Comparison of ENCODE assay signal across 16 cellular contexts in the genomic region with DNA sequence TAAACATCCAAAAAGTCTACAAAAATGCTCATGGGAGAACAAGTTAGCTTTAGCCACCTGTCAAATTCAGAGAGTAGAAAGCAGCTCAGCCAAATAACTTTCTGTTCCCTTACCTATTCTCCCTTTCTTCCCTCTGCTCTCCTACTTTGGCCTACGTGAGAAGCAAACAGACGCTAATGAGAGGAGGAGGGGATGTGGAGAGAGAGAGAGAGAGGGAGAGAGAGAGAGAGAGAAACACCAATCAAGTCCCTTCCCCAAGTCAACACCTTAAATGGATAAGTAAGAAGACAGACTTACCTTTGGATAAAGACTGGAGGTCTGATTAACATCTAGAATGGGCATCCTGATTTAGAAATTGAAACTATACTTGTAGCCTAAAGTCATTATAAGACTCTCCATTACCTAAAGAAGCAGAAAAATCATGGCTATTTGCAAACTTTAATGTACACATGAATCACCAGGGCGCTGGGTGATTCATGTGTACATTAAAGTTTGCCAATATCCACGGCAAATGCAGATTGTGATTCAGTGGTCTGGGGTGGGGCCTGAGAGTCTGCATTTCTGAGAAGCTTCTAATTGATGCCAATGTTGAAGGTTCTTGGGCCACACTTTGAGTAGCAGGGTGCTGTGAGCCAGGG. TPM values are rescaled to one million over a fixed set of nuclear protein-coding genes. Genes with fewer than 3 reads are reported as not detected.
DNase-seq lines count a peak whose midpoint lies in the region; ATAC-seq and TF ChIP-seq lines count a peak whose summit lies in the region.
"Had no signal": no experiment of that assay in that cellular context is flagged by ENCODE, and none has a peak within 500 bp of the region (broad histone marks: within the 10 kb centered on the region; RNA-seq: fewer than 3 reads in every experiment).

No MANE protein-coding gene starts in this region.

- no peaks in the 10 kb centered on the region for H3K9me2 ChIP-seq in hepatocyte (replicated peaks; ENCODE audit: insufficient read depth)

- POLR2A ChIA-PET in HEK293 (lab: Yijun Ruan, JAX) = interaction anchor here (0.6 to 3.6 kb wide), 2 partner anchors 13 to 56 kb away, joined by 5 to 10 read pairs; partner anchors contain the start of gene DUSP12

- H3K4me3 Mint-ChIP-seq in activated T-cell treated with anti-CD3 and anti-CD28 coated beads, Interleukin-2, amount 50 U/mL, for 72 hours = peak overlapping the region in 1 of 2 donors; percentile 26
- H3K4me3 Mint-ChIP-seq: naive thymus-derived CD4-positive, alpha-beta T cell had no signal

- H4K20me1 ChIP-seq in hepatocyte (ENCODE audit: insufficient read depth, poor library complexity, severe bottlenecking) = no peaks in the 10 kb centered on the region

- no peak overlapping the region for H3K27ac Mint-ChIP-seq in activated T-cell treated with anti-CD3 and anti-CD28 coated beads, Interleukin-2, amount 50 U/mL, for 72 hours
- H3K27ac Mint-ChIP-seq: activated T-helper 2 cell treated with anti-CD3 and anti-CD28 coated beads, Interferon-gamma antibody, Interleukin-2, Interleukin-4, amounts not matched to agents 10 μg/mL and 5 μg/mL and 100 μg/mL, durations not matched to agents 14 hours and 24 hours and 36 hours; naive thymus-derived CD4-positive, alpha-beta T cell had no signal

- H3K4me1 Mint-ChIP-seq in activated T-cell treated with anti-CD3 and anti-CD28 coated beads, Interleukin-2, amount 50 U/mL, for 72 hours (ENCODE audit: low read depth) = peaks cover 38% of the 10 kb centered on the region

- H3K4me3 ChIP-seq in HEK293 (ENCODE audit: low read depth, low read length) (no peak overlapping the region), hepatocyte (no peak overlapping the region)
- H3K4me3 ChIP-seq: right lobe of liver, tibial artery had no signal

- H2AFZ ChIP-seq in hepatocyte = no peak overlapping the region

- peak; percentile 22 for DNase-seq in NOMO-1 treated with DMSO at 0.1 percent for 48 hours (lab: John Stamatoyannopoulos, UW; ENCODE audit: unreplicated experiment)
- no peak for DNase-seq in NOMO-1 treated with dmso at 0.1 percent for 144 hours (lab: John Stamatoyannopoulos, UW; ENCODE audit: unreplicated experiment)
- peak; percentile 31 to 54 for DNase-seq in activated T-cell treated with anti-CD3 and anti-CD28 coated beads, Interleukin-2, amount 50 U/mL, for 72 hours
- peak; percentile 13 for DNase-seq in iris pigment epithelial cell (ENCODE audit: low read depth)
- DNase-seq in hepatocyte (ENCODE audit: low spot score) = no peak
- no peak for DNase-seq in NCI-H2107 treated with DMSO at 0.1 percent for 48 hours (lab: John Stamatoyannopoulos, UW; ENCODE audit: unreplicated experiment)
- DNase-seq: 8988T; DMS 273 treated with DMSO at 0.1 percent for 48 hours; naive thymus-derived CD4-positive, alpha-beta T cell; right lobe of liver; SHP77; tibial artery had no signal

- no peak overlapping the region for H3K4me2 ChIP-seq in hepatocyte

- CTCF ChIA-PET in HEK293 (lab: Yijun Ruan, JAX) = interaction anchor here (0.7 to 1.8 kb wide), 5 partner anchors 8 to 261 kb away, joined by 3 to 8 read pairs (median 4); no protein-coding TSS in a partner anchor

- no peaks in the 10 kb centered on the region for H3K27me3 ChIP-seq in hepatocyte
- H3K27me3 ChIP-seq: right lobe of liver had no signal

- no peak for TF ChIP-seq CTCF in HEK293 (tag by site-specific recombination; IDR thresholded peaks at IDR 0.05)
- TF ChIP-seq CTCF in hepatocyte (IDR thresholded peaks at IDR 0.05; ENCODE audit: poor library complexity) = no peak

- H3K4me1 ChIP-seq in HEK293 (ENCODE audit: control insufficient read depth, insufficient read depth, low read length) = no peaks in the 10 kb centered on the region
- H3K4me1 ChIP-seq in hepatocyte (ENCODE audit: insufficient read depth) = no peaks in the 10 kb centered on the region
- H3K4me1 ChIP-seq: right lobe of liver, tibial artery had no signal

- no peaks in the 10 kb centered on the region for H3K9me3 ChIP-seq in HEK293 (ENCODE audit: control insufficient read depth, insufficient read depth, low read depth, low read length)
- H3K9me3 ChIP-seq in hepatocyte (ENCODE audit: low read depth) = no peaks in the 10 kb centered on the region
- H3K9me3 ChIP-seq: right lobe of liver, tibial artery had no signal

- peaks cover 15% of the 10 kb centered on the region for H3K27me3 Mint-ChIP-seq in activated T-cell treated with anti-CD3 and anti-CD28 coated beads, Interleukin-2, amount 50 U/mL, for 72 hours (ENCODE audit: low read depth)

- no peaks in the 10 kb centered on the region for H3K36me3 Mint-ChIP-seq in activated T-cell treated with anti-CD3 and anti-CD28 coated beads, Interleukin-2, amount 50 U/mL, for 72 hours (ENCODE audit: insufficient read depth in 2 of 2)
- H3K36me3 Mint-ChIP-seq: naive thymus-derived CD4-positive, alpha-beta T cell had no signal

- H3K27ac ChIP-seq in HEK293 (ENCODE audit: extremely low read depth, low read depth, low read length) (no peak overlapping the region), hepatocyte (no peak overlapping the region)
- H3K27ac ChIP-seq: right lobe of liver, tibial artery had no signal

- H3K79me2 ChIP-seq in hepatocyte = no peaks in the 10 kb centered on the region

- WGBS in hepatocyte (ENCODE audit: low lambda C conversion rate, missing lambda C conversion rate) = 56% methylated on average over 4 of the region's 4 CpGs

- H3K36me3 ChIP-seq in HEK293 (ENCODE audit: control insufficient read depth in 2 of 2, insufficient read depth in 1 of 2, low read length in 2 of 2) (no peaks in the 10 kb centered on the region), hepatocyte (replicated peaks; ENCODE audit: insufficient read depth, low read depth) (no peaks in the 10 kb centered on the region)
- H3K36me3 ChIP-seq: right lobe of liver, tibial artery had no signal

- peak; percentile 63 to 67 for ATAC-seq in activated T-cell treated with anti-CD3 and anti-CD28 coated beads, Interleukin-2, amount 50 U/mL, for 72 hours (replicated peaks in 1 of 2)
- no peak for ATAC-seq in GM18498 (IDR thresholded peaks at IDR 0.05; ENCODE audit: unreplicated experiment)
- ATAC-seq: naive thymus-derived CD4-positive, alpha-beta T cell; right lobe of liver had no signal

- H3K9me3 Mint-ChIP-seq in activated T-cell treated with anti-CD3 and anti-CD28 coated beads, Interleukin-2, amount 50 U/mL, for 72 hours = no peaks in the 10 kb centered on the region
- H3K9me3 Mint-ChIP-seq: activated T-helper 2 cell treated with anti-CD3 and anti-CD28 coated beads, Interferon-gamma antibody, Interleukin-2, Interleukin-4, amounts not matched to agents 10 μg/mL and 5 μg/mL and 100 μg/mL, durations not matched to agents 14 hours and 24 hours and 36 hours; naive thymus-derived CD4-positive, alpha-beta T cell had no signal

TF ChIP-seq in HEK293, 187 proteins besides CTCF, POLR2A, EP300 and RAD21:
- peak; percentile 48; the same call in 1 of the 2 replicates for TF ChIP-seq ZNF596 (tag by site-specific recombination; IDR thresholded peaks at IDR 0.05)
- no peak for TF ChIP-seq INSM2 (tag by site-specific recombination; IDR thresholded peaks at IDR 0.05)

RNA-seq across cellular contexts. Expression of gene DUSP12, which starts 13.1 kb away (rescaled TPM):
- total RNA-seq in activated T-cell treated with anti-CD3 and anti-CD28 coated beads, Interleukin-2, amount 50 U/mL, for 72 hours = 10 to 100 TPM; 33.0 to 41.1 TPM
- total RNA-seq in hepatocyte = 47.9 and 52.9 TPM in 2 replicates
- polyA plus RNA-seq in hepatocyte = 35.4 and 37.1 TPM in 2 replicates

RNA-seq across cellular contexts. Expression of gene FCRLB, which starts 15.1 kb away (rescaled TPM):
- 1 to 10 TPM in 1 of 2 donors, under 1 TPM in 1; 0.43 to 1.2 TPM for total RNA-seq in activated T-cell treated with anti-CD3 and anti-CD28 coated beads, Interleukin-2, amount 50 U/mL, for 72 hours
- total RNA-seq in hepatocyte = 0.23 and 0.76 TPM in 2 replicates
- polyA plus RNA-seq in hepatocyte = 0.60 and 1.5 TPM in 2 replicates
- total RNA-seq: activated T-helper 2 cell treated with anti-CD3 and anti-CD28 coated beads, Interferon-gamma antibody, Interleukin-2, Interleukin-4, amounts not matched to agents 10 μg/mL and 5 μg/mL and 100 μg/mL, durations not matched to agents 14 hours and 24 hours and 36 hours had no signal

RNA-seq across cellular contexts. Expression of gene FCRLA, which starts 29.4 kb away (rescaled TPM):
- total RNA-seq in activated T-cell treated with anti-CD3 and anti-CD28 coated beads, Interleukin-2, amount 50 U/mL, for 72 hours = under 1 TPM in 1 of 2 donors, not detected in 1; 0.30 TPM
- total RNA-seq in hepatocyte = 0.16 and 3.0 TPM in 2 replicates
- 0.31 and 0.75 TPM in 2 replicates for polyA plus RNA-seq in hepatocyte
- total RNA-seq: activated T-helper 2 cell treated with anti-CD3 and anti-CD28 coated beads, Interferon-gamma antibody, Interleukin-2, Interleukin-4, amounts not matched to agents 10 μg/mL and 5 μg/mL and 100 μg/mL, durations not matched to agents 14 hours and 24 hours and 36 hours; cerebellum had no signal

RNA-seq across cellular contexts. Expression of gene ATF6, which starts 29.7 kb away (rescaled TPM):
- 10 to 100 TPM; 23.7 to 28.4 TPM for total RNA-seq in activated T-cell treated with anti-CD3 and anti-CD28 coated beads, Interleukin-2, amount 50 U/mL, for 72 hours
- 27.8 and 29.8 TPM in 2 replicates for total RNA-seq in hepatocyte
- 13.4 and 15.3 TPM in 2 replicates for polyA plus RNA-seq in hepatocyte

Comparison
In these comparisons a context has a peak if more than half of its experiments do, and no peak if none do; other contexts are left out.
1. DNase-seq: peak in NOMO-1 treated with DMSO at 0.1 percent for 48 hours (single experiment), activated T-cell treated with anti-CD3 and anti-CD28 coated beads, Interleukin-2, amount 50 U/mL, for 72 hours (2 of 2) and iris pigment epithelial cell (single experiment); none in NOMO-1 treated with dmso at 0.1 percent for 144 hours (single experiment), hepatocyte (single experiment) and NCI-H2107 treated with DMSO at 0.1 percent for 48 hours (single experiment).